Comparison of ENCODE assay signal across 29 cellular contexts in genomic region chr1:239826209-239826608, GRCh38.
"Had no signal": no experiment of that assay in that cellular context is flagged by ENCODE, and none has a peak within 500 bp of the region (broad histone marks: within the 10 kb centered on the region; RNA-seq: fewer than 3 reads in every experiment).

No MANE protein-coding gene starts in this region.

- H3K27me3 Mint-ChIP-seq: naive thymus-derived CD8-positive, alpha-beta T cell; stimulated activated memory B cell treated with anti-CD40 and anti-IgM and Interleukin-4, amounts not matched to agents 10 μg/mL and 1 μg/mL and 100 μg/mL, for 72 hours; stimulated activated naive CD8-positive, alpha-beta T cell treated with anti-CD3 and anti-CD28 coated beads, Interleukin-15, amount 100 ng/mL, for 72 hours had no signal

- H3K9me3 Mint-ChIP-seq: naive thymus-derived CD8-positive, alpha-beta T cell; natural killer cell treated with Interleukin-12 subunit alpha and Interleukin-12 subunit beta and Interleukin-15 and Interleukin-18, amount 100 ng/mL, for 72 hours; nephron progenitor cell; neural crest cell; stimulated activated naive CD8-positive, alpha-beta T cell treated with anti-CD3 and anti-CD28 coated beads, Interleukin-15, amount 100 ng/mL, for 72 hours; type B pancreatic cell had no signal

- H3K36me3 ChIP-seq: neutrophil, pancreas, prostate gland, right atrium auricular region, right lobe of liver, sigmoid colon, suprapubic skin, tibial artery, transverse colon, upper lobe of right lung, uterus had no signal

- H3K4me1 ChIP-seq: pancreas, prostate gland, right atrium auricular region, right lobe of liver, sigmoid colon, suprapubic skin, testis, tibial artery, transverse colon, upper lobe of right lung, uterus had no signal

- H3K9me3 ChIP-seq: neutrophil, pancreas, prostate gland, right atrium auricular region, right lobe of liver, sigmoid colon, suprapubic skin, testis, tibial artery, transverse colon, upper lobe of right lung, uterus had no signal

- H3K4me3 Mint-ChIP-seq: naive thymus-derived CD8-positive, alpha-beta T cell; natural killer cell treated with Interleukin-12 subunit alpha and Interleukin-12 subunit beta and Interleukin-15 and Interleukin-18, amount 100 ng/mL, for 72 hours; nephron progenitor cell; neural crest cell; stimulated activated memory B cell treated with anti-CD40 and anti-IgM and Interleukin-4, amounts not matched to agents 10 μg/mL and 1 μg/mL and 100 μg/mL, for 72 hours; stimulated activated naive CD8-positive, alpha-beta T cell treated with anti-CD3 and anti-CD28 coated beads, Interleukin-15, amount 100 ng/mL, for 72 hours; type B pancreatic cell had no signal

- ATAC-seq: naive thymus-derived CD8-positive, alpha-beta T cell; natural killer cell treated with Interleukin-12 subunit alpha and Interleukin-12 subunit beta and Interleukin-15 and Interleukin-18, amount 100 ng/mL, for 72 hours; pancreas; right lobe of liver; stimulated activated memory B cell treated with anti-CD40 and anti-IgM and Interleukin-4, amounts not matched to agents 10 μg/mL and 1 μg/mL and 100 μg/mL, for 72 hours; stimulated activated naive CD8-positive, alpha-beta T cell treated with anti-CD3 and anti-CD28 coated beads, Interleukin-15, amount 100 ng/mL, for 72 hours; stimulated activated naive CD8-positive, alpha-beta T cell treated with anti-CD3 and anti-CD28 coated beads, Interleukin-15, Interleukin-2, amounts not matched to agents 100 U/mL and 50 U/mL, for 24 hours; upper lobe of right lung had no signal

- H3K36me3 Mint-ChIP-seq: naive thymus-derived CD8-positive, alpha-beta T cell; natural killer cell treated with Interleukin-12 subunit alpha and Interleukin-12 subunit beta and Interleukin-15 and Interleukin-18, amount 100 ng/mL, for 72 hours; stimulated activated memory B cell treated with anti-CD40 and anti-IgM and Interleukin-4, amounts not matched to agents 10 μg/mL and 1 μg/mL and 100 μg/mL, for 72 hours; type B pancreatic cell had no signal

- H3K27ac ChIP-seq: neutrophil, pancreas, prostate gland, right atrium auricular region, right lobe of liver, sigmoid colon, suprapubic skin, testis, tibial artery, transverse colon, upper lobe of right lung, uterus had no signal

- H3K27me3 ChIP-seq: neutrophil, pancreas, right atrium auricular region, right lobe of liver, sigmoid colon, suprapubic skin, testis, tibial artery, transverse colon, upper lobe of right lung, uterus had no signal

- H3K27ac Mint-ChIP-seq: naive thymus-derived CD8-positive, alpha-beta T cell; natural killer cell treated with Interleukin-12 subunit alpha and Interleukin-12 subunit beta and Interleukin-15 and Interleukin-18, amount 100 ng/mL, for 72 hours; nephron progenitor cell; stimulated activated memory B cell treated with anti-CD40 and anti-IgM and Interleukin-4, amounts not matched to agents 10 μg/mL and 1 μg/mL and 100 μg/mL, for 72 hours; stimulated activated naive CD8-positive, alpha-beta T cell treated with anti-CD3 and anti-CD28 coated beads, Interleukin-15, amount 100 ng/mL, for 72 hours; type B pancreatic cell had no signal

- DNase-seq: naive thymus-derived CD8-positive, alpha-beta T cell; nephron progenitor cell; nucleus accumbens; pancreas; retina; right lobe of liver; sigmoid colon; small intestine; stimulated activated CD4-positive, alpha-beta T cell treated with anti-CD3 and anti-CD28 coated beads, Interleukin-15, amount 100 ng/mL, for 24 hours; stimulated activated CD4-positive, alpha-beta T cell treated with anti-CD3 and anti-CD28 coated beads, Interleukin-2, amount 100 ng/mL, for 24 hours; stimulated activated CD4-positive, alpha-beta T cell treated with anti-CD3 and anti-CD28 coated beads, Interleukin-2, amount 100 ng/mL, for 48 hours; stimulated activated CD4-positive, alpha-beta T cell treated with anti-CD3 and anti-CD28 coated beads, Interleukin-4, amount 100 ng/mL, for 24 hours; stimulated activated naive CD4-positive, alpha-beta T cell; stimulated activated naive CD8-positive, alpha-beta T cell treated with anti-CD3 and anti-CD28 coated beads, Interleukin-15, amount 100 ng/mL, for 72 hours; stimulated activated naive CD8-positive, alpha-beta T cell treated with anti-CD3 and anti-CD28 coated beads, Interleukin-15, Interleukin-2, amounts not matched to agents 100 U/mL and 50 U/mL, for 24 hours; substantia nigra; testis; tibial artery; transverse colon; upper lobe of right lung; uterus had no signal

- H3K4me1 Mint-ChIP-seq: naive thymus-derived CD8-positive, alpha-beta T cell; nephron progenitor cell; neural crest cell; stimulated activated memory B cell treated with anti-CD40 and anti-IgM and Interleukin-4, amounts not matched to agents 10 μg/mL and 1 μg/mL and 100 μg/mL, for 72 hours; stimulated activated naive CD8-positive, alpha-beta T cell treated with anti-CD3 and anti-CD28 coated beads, Interleukin-15, amount 100 ng/mL, for 72 hours had no signal

- H3K4me3 ChIP-seq: pancreas, prostate gland, right atrium auricular region, right lobe of liver, sigmoid colon, suprapubic skin, testis, tibial artery, transverse colon, upper lobe of right lung, uterus had no signal
